10 cellular contexts compared by ENCODE assay signal in genomic region chr5:66145737-66146136, GRCh38. TPM values are rescaled to one million over a fixed set of nuclear protein-coding genes. Genes with fewer than 3 reads are reported as not detected.
DNase-seq lines count a peak whose midpoint lies in the region; ATAC-seq and TF ChIP-seq lines count a peak whose summit lies in the region.
"Had no signal": no experiment of that assay in that cellular context is flagged by ENCODE, and none has a peak within 500 bp of the region (broad histone marks: within the 10 kb centered on the region; RNA-seq: fewer than 3 reads in every experiment).

No MANE protein-coding gene starts in this region.

- peaks cover 3% of the 10 kb centered on the region for H3K9me3 Mint-ChIP-seq in progenitor cell of endocrine pancreas (ENCODE audit: low read depth)

- H3K9ac ChIP-seq in ES-I3 (ENCODE audit: low read depth, low read length): 0 out of 2 replicates have a peak overlapping the region, but pooled peaks have one; percentile 98

- H3K36me3 ChIP-seq in ES-I3 (ENCODE audit: insufficient read depth, low read length) (no peaks in the 10 kb centered on the region), Panc1 (ENCODE audit: control insufficient read depth, insufficient read depth, low read length) (peaks cover 4% of the 10 kb centered on the region; the same call in 1 of the 2 replicates)

- peaks cover 3% of the 10 kb centered on the region for H3K27me3 Mint-ChIP-seq in progenitor cell of endocrine pancreas

- peak overlapping the region; percentile 86 to 91 for H3K4me3 ChIP-seq in Panc1 (ENCODE audit: low read depth in 2 of 2, low read length in 2 of 2)
- peak overlapping the region; percentile 86 for H3K4me3 ChIP-seq in epithelial cell of esophagus (ENCODE audit: low read length)

- ATAC-seq in Panc1: no peak
- ATAC-seq in HG02571 (IDR thresholded peaks at IDR 0.05; ENCODE audit: unreplicated experiment): no peak

- no peaks in the 10 kb centered on the region for H3K27me3 ChIP-seq in Panc1 (ENCODE audit: control insufficient read depth, insufficient read depth, low read length)

- H3K9me3 ChIP-seq in ES-I3 (ENCODE audit: control insufficient read depth, insufficient read depth, low read length): no peaks in the 10 kb centered on the region
- no peaks in the 10 kb centered on the region for H3K9me3 ChIP-seq in Panc1 (ENCODE audit: control insufficient read depth, insufficient read depth, low read depth, low read length)

- POLR2A ChIA-PET in Panc1 (lab: Charles Lee): no interaction called here

- H3K4me3 Mint-ChIP-seq in progenitor cell of endocrine pancreas (ENCODE audit: low read depth): peak overlapping the region; percentile 96

- intact Hi-C loops in Panc1 (cut with micrococcal nuclease; ENCODE audit: unreplicated experiment): no loop called here

- DNase-seq in Panc1 (ENCODE audit: low read depth, low spot score) (no peak), epithelial cell of esophagus (ENCODE audit: low read depth) (no peak), progenitor cell of endocrine pancreas (ENCODE audit: low spot score, unreplicated experiment) (no peak), dermis blood vessel endothelial cell (no peak), NCI-H1694 (lab: John Stamatoyannopoulos, UW) (no peak), islet precursor cell (no peak)
- DNase-seq: NCI-H2081 treated with DMSO at 0.1 percent for 48 hours; stimulated activated CD4-positive, alpha-beta T cell treated with anti-CD3 and anti-CD28 coated beads, Interleukin-4, amount 100 ng/mL, for 24 hours had no signal

- no peak for TF ChIP-seq CTCF in Panc1 (IDR thresholded peaks at IDR 0.05)
- TF ChIP-seq CTCF in epithelial cell of esophagus (IDR thresholded peaks at IDR 0.05; ENCODE audit: insufficient read depth, low read depth, low read length, missing control alignments): no peak
- TF ChIP-seq CTCF in progenitor cell of endocrine pancreas (IDR thresholded peaks at IDR 0.05; ENCODE audit: unreplicated experiment): no peak

- in situ Hi-C loops in Panc1 (cut with HindIII; ENCODE audit: low pct_unique_long_range_greater_than_20kb, low sequenced_read_pairs): no loop called here

- no TSS peak for BruUV-seq in Panc1 (replicated peaks; lab: Mats Ljungman, UMichigan)

- H3K36me3 Mint-ChIP-seq in progenitor cell of endocrine pancreas (ENCODE audit: insufficient read depth): peaks cover 8% of the 10 kb centered on the region

- H3K4me1 Mint-ChIP-seq in progenitor cell of endocrine pancreas (ENCODE audit: low read depth): peaks cover 24% of the 10 kb centered on the region

- CTCF ChIA-PET in Panc1 (lab: Charles Lee): no interaction called here

- H3K4me1 ChIP-seq in ES-I3 (ENCODE audit: insufficient read depth, low read length) (no peaks in the 10 kb centered on the region), Panc1 (ENCODE audit: control insufficient read depth, insufficient read depth, low read length) (peaks cover 26% of the 10 kb centered on the region)

- peak overlapping the region; percentile 99 for H3K27ac ChIP-seq in Panc1 (ENCODE audit: low read length)

- H3K27ac Mint-ChIP-seq in progenitor cell of endocrine pancreas: peak overlapping the region; percentile 100

RNA-seq across cellular contexts. Expression of gene SREK1, which starts 1.6 kb away (rescaled TPM):
- 89.7 TPM for total RNA-seq in Panc1 (2021; ENCODE audit: unreplicated experiment)
- polyA plus RNA-seq in Panc1 (2012; ENCODE audit: insufficient read length): 52.9 TPM
- total RNA-seq in progenitor cell of endocrine pancreas: 122 and 123 TPM in 2 replicates
- total RNA-seq in dermis blood vessel endothelial cell: 55.8 and 83.4 TPM in 2 replicates
